In the genomic region with DNA sequence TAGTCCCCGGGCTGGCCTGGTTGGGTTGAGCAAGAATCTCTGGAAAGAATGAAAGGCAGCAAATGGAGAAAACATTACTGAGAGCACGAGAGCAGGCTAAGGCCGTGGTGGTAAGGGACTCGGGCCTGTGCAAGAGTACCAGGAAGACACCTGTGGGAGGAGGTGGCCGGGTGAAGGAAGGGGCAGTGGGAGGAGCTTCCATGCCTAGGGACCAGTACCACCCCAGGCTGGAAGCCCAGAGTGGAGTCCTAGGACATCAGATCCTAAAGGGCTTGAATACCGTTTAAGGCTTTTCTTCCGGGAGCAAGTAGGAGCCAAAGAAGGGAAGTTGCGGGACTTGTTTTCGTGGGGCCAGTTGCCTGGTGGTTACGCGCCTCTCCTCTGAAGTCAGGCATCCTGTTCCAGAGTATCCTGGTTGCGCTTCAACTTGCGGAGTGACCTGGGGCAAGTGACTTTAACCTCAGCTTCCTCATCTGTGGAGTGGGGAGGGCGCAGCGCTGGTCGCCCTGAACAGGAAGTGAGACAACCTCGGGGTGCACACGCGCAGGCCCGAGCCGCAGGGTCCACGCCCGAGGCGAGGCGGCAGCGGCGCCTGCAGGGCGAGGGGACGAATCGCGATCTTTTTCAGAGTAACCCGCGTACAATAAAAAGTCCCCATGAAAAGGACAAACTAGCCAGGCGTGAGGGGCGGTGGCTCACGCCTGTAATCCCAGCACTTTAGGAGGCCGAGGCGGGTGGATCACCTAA, we compare ENCODE assay signal across 1 cellular context.
TF ChIP-seq lines count a peak whose summit lies in the region.

No MANE protein-coding gene starts in this region.

TF ChIP-seq in HepG2, 621 proteins besides CTCF, POLR2A, EP300 and RAD21 (continued from another document and continues in another):
- TF ChIP-seq, protein P1, sequence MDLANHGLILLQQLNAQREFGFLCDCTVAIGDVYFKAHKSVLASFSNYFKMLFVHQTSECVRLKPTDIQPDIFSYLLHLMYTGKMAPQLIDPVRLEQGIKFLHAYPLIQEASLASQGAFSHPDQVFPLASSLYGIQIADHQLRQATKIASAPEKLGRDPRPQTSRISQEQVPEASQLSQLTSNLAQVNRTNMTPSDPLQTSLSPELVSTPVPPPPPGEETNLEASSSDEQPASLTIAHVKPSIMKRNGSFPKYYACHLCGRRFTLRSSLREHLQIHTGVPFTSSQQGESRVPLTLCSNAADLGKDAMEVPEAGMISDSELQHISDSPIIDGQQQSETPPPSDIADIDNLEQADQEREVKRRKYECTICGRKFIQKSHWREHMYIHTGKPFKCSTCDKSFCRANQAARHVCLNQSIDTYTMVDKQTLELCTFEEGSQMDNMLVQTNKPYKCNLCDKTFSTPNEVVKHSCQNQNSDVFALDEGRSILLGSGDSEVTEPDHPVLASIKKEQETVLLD (CRISPR knock-in tag; IDR thresholded peaks at IDR 0.05; ENCODE audit: low read depth) = 0 out of 2 replicates have a peak, but pooled peaks have one; percentile 41
- TF ChIP-seq ZNF124 (CRISPR knock-in tag; IDR thresholded peaks at IDR 0.05) (no peak), ZNF292 (CRISPR knock-in tag; IDR thresholded peaks at IDR 0.05; ENCODE audit: borderline replicate concordance, low read depth) (no peak), FOXP1 (IDR thresholded peaks at IDR 0.05) (no peak), FOXP1 (CRISPR knock-in tag; IDR thresholded peaks at IDR 0.05) (0 out of 2 replicates have a peak, but pooled peaks have one; percentile 29), ZBTB38 (CRISPR knock-in tag; IDR thresholded peaks at IDR 0.05) (peak; percentile 97), IKZF1 (IDR thresholded peaks at IDR 0.05) (no peak), ZSCAN29 (CRISPR knock-in tag; conservative IDR thresholded peaks at IDR 0.05) (peak; percentile 56; the same call in 1 of the 2 replicates), MAZ (IDR thresholded peaks at IDR 0.05; ENCODE audit: borderline replicate concordance, low read depth, low read length) (no peak), MAZ (CRISPR knock-in tag; IDR thresholded peaks at IDR 0.05; ENCODE audit: low read depth) (peak; percentile 89), CEBPB (IDR thresholded peaks at IDR 0.05; ENCODE audit: borderline replicate concordance, low read depth, low read length) (peak; percentile 81), ZNF773 (CRISPR knock-in tag; IDR thresholded peaks at IDR 0.05; ENCODE audit: borderline replicate concordance) (no peak), KDM1A (CRISPR knock-in tag; IDR thresholded peaks at IDR 0.05) (peak; percentile 86), ZNF558 (CRISPR knock-in tag; IDR thresholded peaks at IDR 0.05; ENCODE audit: borderline replicate concordance) (0 out of 2 replicates have a peak, but pooled peaks have one; percentile 27), PCBP2 (optimal IDR thresholded peaks at IDR 0.05; ENCODE audit: low read depth, low read length, poor library complexity, severe bottlenecking) (no peak), RXRA (CRISPR knock-in tag; IDR thresholded peaks at IDR 0.05) (peak; percentile 70; the same call in 1 of the 2 replicates), CAMTA2 (CRISPR knock-in tag; IDR thresholded peaks at IDR 0.05; ENCODE audit: borderline replicate concordance) (0 out of 2 replicates have a peak, but pooled peaks have one; percentile 26), ZNF460 (CRISPR knock-in tag; IDR thresholded peaks at IDR 0.05; ENCODE audit: borderline replicate concordance) (peak; percentile 76; the same call in 1 of the 2 replicates), SATB2 (CRISPR knock-in tag; IDR thresholded peaks at IDR 0.05) (no peak; the same call in 1 of the 2 replicates), IRX3 (CRISPR knock-in tag; IDR thresholded peaks at IDR 0.05; ENCODE audit: borderline replicate concordance, low read depth) (0 out of 2 replicates have a peak, but pooled peaks have one; percentile 22), TSC22D2 (CRISPR knock-in tag; IDR thresholded peaks at IDR 0.05; ENCODE audit: borderline replicate concordance) (peak; percentile 8; the same call in 1 of the 2 replicates), FOXK2 (IDR thresholded peaks at IDR 0.05) (peak; percentile 4; the same call in 1 of the 2 replicates), TOPORS (CRISPR knock-in tag; IDR thresholded peaks at IDR 0.05) (no peak), ZBED4 (CRISPR knock-in tag; IDR thresholded peaks at IDR 0.05; ENCODE audit: borderline replicate concordance) (peak; percentile 55), MZF1 (CRISPR knock-in tag; IDR thresholded peaks at IDR 0.05; ENCODE audit: borderline replicate concordance) (no peak), PRDM15 (CRISPR knock-in tag; IDR thresholded peaks at IDR 0.05) (no peak), REXO4 (CRISPR knock-in tag; IDR thresholded peaks at IDR 0.05; ENCODE audit: borderline replicate concordance) (no peak), THAP11 (CRISPR knock-in tag; IDR thresholded peaks at IDR 0.05) (peak; percentile 87), ZFX (CRISPR knock-in tag; IDR thresholded peaks at IDR 0.05; ENCODE audit: low read depth) (peak; percentile 96), MEIS1 (CRISPR knock-in tag; IDR thresholded peaks at IDR 0.05; ENCODE audit: borderline replicate concordance) (peak; percentile 69), ZNF878 (CRISPR knock-in tag; IDR thresholded peaks at IDR 0.05) (no peak), NAIF1 (CRISPR knock-in tag; IDR thresholded peaks at IDR 0.05; ENCODE audit: borderline replicate concordance) (peak; percentile 93)
- TF ChIP-seq, protein P2, sequence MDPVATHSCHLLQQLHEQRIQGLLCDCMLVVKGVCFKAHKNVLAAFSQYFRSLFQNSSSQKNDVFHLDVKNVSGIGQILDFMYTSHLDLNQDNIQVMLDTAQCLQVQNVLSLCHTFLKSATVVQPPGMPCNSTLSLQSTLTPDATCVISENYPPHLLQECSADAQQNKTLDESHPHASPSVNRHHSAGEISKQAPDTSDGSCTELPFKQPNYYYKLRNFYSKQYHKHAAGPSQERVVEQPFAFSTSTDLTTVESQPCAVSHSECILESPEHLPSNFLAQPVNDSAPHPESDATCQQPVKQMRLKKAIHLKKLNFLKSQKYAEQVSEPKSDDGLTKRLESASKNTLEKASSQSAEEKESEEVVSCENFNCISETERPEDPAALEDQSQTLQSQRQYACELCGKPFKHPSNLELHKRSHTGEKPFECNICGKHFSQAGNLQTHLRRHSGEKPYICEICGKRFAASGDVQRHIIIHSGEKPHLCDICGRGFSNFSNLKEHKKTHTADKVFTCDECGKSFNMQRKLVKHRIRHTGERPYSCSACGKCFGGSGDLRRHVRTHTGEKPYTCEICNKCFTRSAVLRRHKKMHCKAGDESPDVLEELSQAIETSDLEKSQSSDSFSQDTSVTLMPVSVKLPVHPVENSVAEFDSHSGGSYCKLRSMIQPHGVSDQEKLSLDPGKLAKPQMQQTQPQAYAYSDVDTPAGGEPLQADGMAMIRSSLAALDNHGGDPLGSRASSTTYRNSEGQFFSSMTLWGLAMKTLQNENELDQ (CRISPR knock-in tag; IDR thresholded peaks at IDR 0.05; ENCODE audit: borderline replicate concordance) = no peak
- TF ChIP-seq, protein P3, sequence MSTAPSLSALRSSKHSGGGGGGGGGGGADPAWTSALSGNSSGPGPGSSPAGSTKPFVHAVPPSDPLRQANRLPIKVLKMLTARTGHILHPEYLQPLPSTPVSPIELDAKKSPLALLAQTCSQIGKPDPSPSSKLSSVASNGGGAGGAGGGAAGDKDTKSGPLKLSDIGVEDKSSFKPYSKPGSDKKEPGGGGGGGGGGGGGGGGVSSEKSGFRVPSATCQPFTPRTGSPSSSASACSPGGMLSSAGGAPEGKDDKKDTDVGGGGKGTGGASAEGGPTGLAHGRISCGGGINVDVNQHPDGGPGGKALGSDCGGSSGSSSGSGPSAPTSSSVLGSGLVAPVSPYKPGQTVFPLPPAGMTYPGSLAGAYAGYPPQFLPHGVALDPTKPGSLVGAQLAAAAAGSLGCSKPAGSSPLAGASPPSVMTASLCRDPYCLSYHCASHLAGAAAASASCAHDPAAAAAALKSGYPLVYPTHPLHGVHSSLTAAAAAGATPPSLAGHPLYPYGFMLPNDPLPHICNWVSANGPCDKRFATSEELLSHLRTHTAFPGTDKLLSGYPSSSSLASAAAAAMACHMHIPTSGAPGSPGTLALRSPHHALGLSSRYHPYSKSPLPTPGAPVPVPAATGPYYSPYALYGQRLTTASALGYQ (CRISPR knock-in tag; IDR thresholded peaks at IDR 0.05) = no peak
- TF ChIP-seq, protein P4, sequence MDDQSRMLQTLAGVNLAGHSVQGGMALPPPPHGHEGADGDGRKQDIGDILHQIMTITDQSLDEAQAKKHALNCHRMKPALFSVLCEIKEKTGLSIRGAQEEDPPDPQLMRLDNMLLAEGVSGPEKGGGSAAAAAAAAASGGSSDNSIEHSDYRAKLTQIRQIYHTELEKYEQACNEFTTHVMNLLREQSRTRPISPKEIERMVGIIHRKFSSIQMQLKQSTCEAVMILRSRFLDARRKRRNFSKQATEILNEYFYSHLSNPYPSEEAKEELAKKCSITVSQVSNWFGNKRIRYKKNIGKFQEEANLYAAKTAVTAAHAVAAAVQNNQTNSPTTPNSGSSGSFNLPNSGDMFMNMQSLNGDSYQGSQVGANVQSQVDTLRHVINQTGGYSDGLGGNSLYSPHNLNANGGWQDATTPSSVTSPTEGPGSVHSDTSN (CRISPR knock-in tag; IDR thresholded peaks at IDR 0.05; ENCODE audit: borderline replicate concordance) = no peak
- TF ChIP-seq, protein P5, sequence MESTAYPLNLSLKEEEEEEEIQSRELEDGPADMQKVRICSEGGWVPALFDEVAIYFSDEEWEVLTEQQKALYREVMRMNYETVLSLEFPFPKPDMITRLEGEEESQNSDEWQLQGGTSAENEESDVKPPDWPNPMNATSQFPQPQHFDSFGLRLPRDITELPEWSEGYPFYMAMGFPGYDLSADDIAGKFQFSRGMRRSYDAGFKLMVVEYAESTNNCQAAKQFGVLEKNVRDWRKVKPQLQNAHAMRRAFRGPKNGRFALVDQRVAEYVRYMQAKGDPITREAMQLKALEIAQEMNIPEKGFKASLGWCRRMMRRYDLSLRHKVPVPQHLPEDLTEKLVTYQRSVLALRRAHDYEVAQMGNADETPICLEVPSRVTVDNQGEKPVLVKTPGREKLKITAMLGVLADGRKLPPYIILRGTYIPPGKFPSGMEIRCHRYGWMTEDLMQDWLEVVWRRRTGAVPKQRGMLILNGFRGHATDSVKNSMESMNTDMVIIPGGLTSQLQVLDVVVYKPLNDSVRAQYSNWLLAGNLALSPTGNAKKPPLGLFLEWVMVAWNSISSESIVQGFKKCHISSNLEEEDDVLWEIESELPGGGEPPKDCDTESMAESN (CRISPR knock-in tag; conservative IDR thresholded peaks at IDR 0.05) = peak; percentile 82
- TF ChIP-seq, protein P6, sequence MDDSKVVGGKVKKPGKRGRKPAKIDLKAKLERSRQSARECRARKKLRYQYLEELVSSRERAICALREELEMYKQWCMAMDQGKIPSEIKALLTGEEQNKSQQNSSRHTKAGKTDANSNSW (CRISPR knock-in tag; IDR thresholded peaks at IDR 0.05; ENCODE audit: borderline replicate concordance) = no peak
